10 cellular contexts compared by ENCODE assay signal in genomic region chr20:64077541-64077875, GRCh38. TPM values are rescaled to one million over a fixed set of nuclear protein-coding genes. Genes with fewer than 3 reads are reported as not detected.
DNase-seq lines count a peak whose midpoint lies in the region; ATAC-seq and TF ChIP-seq lines count a peak whose summit lies in the region.
"Had no signal": no experiment of that assay in that cellular context is flagged by ENCODE, and none has a peak within 500 bp of the region (broad histone marks: within the 10 kb centered on the region; RNA-seq: fewer than 3 reads in every experiment).

No MANE protein-coding gene starts in this region.

- H3K9me3 Mint-ChIP-seq in activated naive CD4-positive, alpha-beta T cell treated with anti-CD3 and anti-CD28 coated beads, Interleukin-2, amount 10 ng/mL, durations not matched to agents 7 days and 5 days: no peaks in the 10 kb centered on the region
- H3K9me3 Mint-ChIP-seq in Caco-2 (ENCODE audit: unreplicated experiment): no peaks in the 10 kb centered on the region

- no TSS peak for BruUV-seq in Caco-2 (replicated peaks; lab: Mats Ljungman, UMichigan)

- H3K27ac ChIP-seq in RWPE1: peak overlapping the region; percentile 77
- no peak overlapping the region for H3K27ac ChIP-seq in esophagus muscularis mucosa (replicated peaks in 1 of 4)
- no peak overlapping the region for H3K27ac ChIP-seq in thoracic aorta

- H3K36me3 ChIP-seq in esophagus muscularis mucosa (peaks cover 5 to 24% (median 22%) of the 10 kb centered on the region in 4 donors), thoracic aorta (peaks cover 8% of the 10 kb centered on the region), Caco-2 (ENCODE audit: control insufficient read depth, insufficient read depth, low read length) (no peaks in the 10 kb centered on the region)

- no peak for TF ChIP-seq EP300 in esophagus muscularis mucosa (IDR thresholded peaks at IDR 0.05)

- H3K9me3 ChIP-seq in esophagus muscularis mucosa (no peaks in the 10 kb centered on the region), thoracic aorta (no peaks in the 10 kb centered on the region), Caco-2 (no peaks in the 10 kb centered on the region)

- H3K27ac Mint-ChIP-seq in activated naive CD4-positive, alpha-beta T cell treated with anti-CD3 and anti-CD28 coated beads, Interleukin-2, amount 10 ng/mL, durations not matched to agents 7 days and 5 days: peak overlapping the region; percentile 92
- no peak overlapping the region for H3K27ac Mint-ChIP-seq in Caco-2 (ENCODE audit: unreplicated experiment)

- no peak for TF ChIP-seq POLR2A in esophagus muscularis mucosa (IDR thresholded peaks at IDR 0.05; ENCODE audit: low read depth)

- H3K4me3 Mint-ChIP-seq in activated naive CD4-positive, alpha-beta T cell treated with anti-CD3 and anti-CD28 coated beads, Interleukin-2, amount 10 ng/mL, durations not matched to agents 7 days and 5 days: peak overlapping the region; percentile 94
- no peak overlapping the region for H3K4me3 Mint-ChIP-seq in Caco-2 (ENCODE audit: unreplicated experiment)

- no peak for ATAC-seq in thoracic aorta (ENCODE audit: insufficient number of reproducible peaks, low FRiP score, low read depth)

- intact Hi-C loops in esophagus muscularis mucosa (cut with DNase I): no loop called here
- intact Hi-C loops in Caco-2 (cut with micrococcal nuclease; ENCODE audit: unreplicated experiment): no loop called here

- peaks cover 23% of the 10 kb centered on the region for H3K27me3 Mint-ChIP-seq in activated naive CD4-positive, alpha-beta T cell treated with anti-CD3 and anti-CD28 coated beads, Interleukin-2, amount 10 ng/mL, durations not matched to agents 7 days and 5 days
- no peaks in the 10 kb centered on the region for H3K27me3 Mint-ChIP-seq in Caco-2 (ENCODE audit: insufficient read depth, unreplicated experiment)

- CTCF ChIA-PET in activated naive CD4-positive, alpha-beta T cell treated with anti-CD3 and anti-CD28 coated beads, Interleukin-2, amount 10 ng/mL, durations not matched to agents 7 days and 5 days (lab: Charles Lee): interaction anchor here (1.1 to 2.8 kb wide), 2 partner anchors 28 to 97 kb away, joined by 3 to 9 read pairs; partner anchors contain the start of genes PRPF6, SAMD10 and SOX18
- CTCF ChIA-PET in RWPE1 (lab: Yijun Ruan, JAX) (interaction anchor here (0.5 to 5.2 kb wide), 4 partner anchors 8 to 1489 kb away, joined by 4 to 38 read pairs (median 8); no protein-coding TSS in a partner anchor), Caco-2 (lab: Charles Lee) (interaction anchor here (1.0 kb wide), 1 partner anchor 42 kb away, joined by 3 read pairs; no protein-coding TSS in a partner anchor)

- POLR2A ChIA-PET in RWPE1 (lab: Yijun Ruan, JAX; ENCODE audit: low non-redundant PET): interaction anchor here (1.0 kb wide), 1 partner anchor 9 kb away, joined by 3 read pairs; no protein-coding TSS in a partner anchor
- POLR2A ChIA-PET in Caco-2 (lab: Charles Lee): no interaction called here

- H3K36me3 Mint-ChIP-seq in activated naive CD4-positive, alpha-beta T cell treated with anti-CD3 and anti-CD28 coated beads, Interleukin-2, amount 10 ng/mL, durations not matched to agents 7 days and 5 days: peaks cover 35% of the 10 kb centered on the region
- H3K36me3 Mint-ChIP-seq in Caco-2 (ENCODE audit: insufficient read depth, unreplicated experiment): no peaks in the 10 kb centered on the region

- H3K4me3 ChIP-seq in esophagus muscularis mucosa (peak overlapping the region; percentile 67 to 86 (median 76)), thoracic aorta (peak overlapping the region; percentile 83), Caco-2 (ENCODE audit: low read depth, low read length) (no peak overlapping the region)

- no peak for DNase-seq in activated naive CD4-positive, alpha-beta T cell treated with anti-CD3 and anti-CD28 coated beads, Interleukin-2, amount 10 ng/mL, durations not matched to agents 7 days and 5 days
- no peak for DNase-seq in activated naive CD4-positive, alpha-beta T cell treated with anti-CD3 and anti-CD28 coated beads, Interleukin-2, amount 50 U/mL, for 16 hours
- DNase-seq in RWPE1 (ENCODE audit: low spot score) (no peak), esophagus muscularis mucosa (ENCODE audit: extremely low spot score) (no peak), thoracic aorta (ENCODE audit: low spot score) (no peak), NCI-H526 (lab: John Stamatoyannopoulos, UW) (no peak), Caco-2 (no peak)
- no peak for DNase-seq in stimulated activated CD4-positive, alpha-beta T cell treated with anti-CD3 and anti-CD28 coated beads, Interleukin-2, amount 100 ng/mL, for 24 hours
- DNase-seq: NCI-H1105 had no signal

- H3K27me3 ChIP-seq in esophagus muscularis mucosa (peaks cover 0 to 5% (median 0%) of the 10 kb centered on the region in 4 donors), thoracic aorta (replicated peaks; ENCODE audit: insufficient read depth) (no peaks in the 10 kb centered on the region), Caco-2 (replicated peaks; ENCODE audit: control insufficient read depth, insufficient read depth, low read length) (no peaks in the 10 kb centered on the region; the same call in 1 of the 2 replicates)

- H3K4me1 Mint-ChIP-seq in activated naive CD4-positive, alpha-beta T cell treated with anti-CD3 and anti-CD28 coated beads, Interleukin-2, amount 10 ng/mL, durations not matched to agents 7 days and 5 days: peaks cover 55% of the 10 kb centered on the region
- H3K4me1 Mint-ChIP-seq in Caco-2 (ENCODE audit: low read depth, unreplicated experiment): peaks cover 17% of the 10 kb centered on the region

- H3K4me1 ChIP-seq in esophagus muscularis mucosa: peaks cover 26 to 39% (median 27%) of the 10 kb centered on the region in 4 donors
- peaks cover 11 to 22% of the 10 kb centered on the region in 2 donors for H3K4me1 ChIP-seq in thoracic aorta (ENCODE audit: control insufficient read depth in 1 of 2, low read depth in 2 of 2)
- peaks cover 18% of the 10 kb centered on the region for H3K4me1 ChIP-seq in Caco-2

- no CpG with 5 or more reads among the region's 7 CpGs for WGBS in esophagus muscularis mucosa

- TF ChIP-seq CTCF in RWPE1 (conservative IDR thresholded peaks at IDR 0.05; ENCODE audit: low read depth) (no peak), esophagus muscularis mucosa (IDR thresholded peaks at IDR 0.05) (no peak), thoracic aorta (IDR thresholded peaks at IDR 0.05) (no peak), Caco-2 (IDR thresholded peaks at IDR 0.05; ENCODE audit: insufficient read depth in 1 of 2, low read depth in 1 of 2, low read length in 1 of 2, severe bottlenecking in 1 of 2, unreplicated experiment in 1 of 2) (no peak)

RNA-seq across cellular contexts. Expression of gene RGS19, which starts 1.8 kb away (rescaled TPM):
- 10 to 100 TPM; 11.4 to 17.7 (median 12.7) TPM for total RNA-seq in esophagus muscularis mucosa
- total RNA-seq in thoracic aorta: 10 to 100 TPM; 20.6 to 41.2 TPM
- 29.3 and 34.3 TPM in 2 replicates for total RNA-seq in Caco-2 (2022)

RNA-seq across cellular contexts. Expression of gene OPRL1, which starts 2.4 kb away (rescaled TPM):
- 1 to 10 TPM in 1 of 4 donors, under 1 TPM in 3; 0.42 to 1.4 (median 0.87) TPM for total RNA-seq in esophagus muscularis mucosa
- total RNA-seq in thoracic aorta: 1 to 10 TPM; 1.1 to 3.2 TPM
- 0.51 and 0.59 TPM in 2 replicates for total RNA-seq in Caco-2 (2022)

RNA-seq across cellular contexts. Expression of gene LKAAEAR1, which starts 6.7 kb away (rescaled TPM):
- not detected for total RNA-seq in esophagus muscularis mucosa
- total RNA-seq in thoracic aorta: not detected
- not detected in 2 replicates for total RNA-seq in Caco-2 (2022)
- total RNA-seq: endothelial cell of umbilical vein had no signal

RNA-seq across cellular contexts. Expression of gene TCEA2, which starts 14.5 kb away (rescaled TPM):
- total RNA-seq in esophagus muscularis mucosa (10 to 100 TPM; 22.8 to 59.0 (median 43.6) TPM), thoracic aorta (10 to 100 TPM; 30.1 to 48.6 TPM), Caco-2 (2022) (39.9 and 48.3 TPM in 2 replicates)

RNA-seq across cellular contexts. Expression of gene SOX18, which starts 28.1 kb away (rescaled TPM):
- total RNA-seq in esophagus muscularis mucosa (10 to 100 TPM in 2 of 4 donors, 1 to 10 TPM in 2; 5.6 to 19.0 (median 12.8) TPM), thoracic aorta (10 to 100 TPM in 1 of 2 donors, 1 to 10 TPM in 1; 4.2 to 15.3 TPM), Caco-2 (2022) (0.44 and 0.84 TPM in 2 replicates)
